In the genomic region with DNA sequence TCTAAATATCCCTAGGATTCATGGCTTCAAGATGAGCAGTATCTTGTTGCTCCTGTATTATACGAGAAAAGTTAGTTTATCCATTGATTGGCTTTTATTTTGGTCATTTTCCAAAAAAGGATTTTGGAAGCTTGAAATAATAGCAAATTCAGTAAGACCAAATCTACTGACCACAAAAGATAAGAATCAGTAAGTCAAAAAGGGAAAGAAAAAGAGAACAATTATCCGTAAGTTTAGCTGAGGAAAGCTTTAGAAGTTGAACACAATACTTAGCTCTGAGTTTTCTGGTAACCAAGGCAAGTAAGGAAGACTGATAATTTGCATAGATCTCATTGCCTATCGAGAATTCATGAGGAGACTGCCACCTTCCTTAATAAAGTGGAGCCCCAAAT, we compare ENCODE assay signal across 21 cellular contexts. TPM values are rescaled to one million over a fixed set of nuclear protein-coding genes. Genes with fewer than 3 reads are reported as not detected.
DNase-seq lines count a peak whose midpoint lies in the region; ATAC-seq and TF ChIP-seq lines count a peak whose summit lies in the region.
"Had no signal": no experiment of that assay in that cellular context is flagged by ENCODE, and none has a peak within 500 bp of the region (broad histone marks: within the 10 kb centered on the region; RNA-seq: fewer than 3 reads in every experiment).

No MANE protein-coding gene starts in this region.

- POLR2A ChIA-PET in CD4-positive, alpha-beta T cell (lab: Charles Lee) = interaction anchor here (1.0 to 3.4 kb wide), 10 partner anchors 8 to 59 kb away, joined by 3 to 41 read pairs (median 6); a partner anchor contains a TSS
- POLR2A ChIA-PET in IMR-90 (lab: Charles Lee; ENCODE audit: unreplicated experiment) = no interaction called here
- POLR2A ChIA-PET in activated CD4-positive, alpha-beta memory T cell treated with anti-CD3 and anti-CD28 coated beads for 36 hours (lab: Charles Lee) = interaction anchor here (1.4 kb wide), 1 partner anchor 9 kb away, joined by 5 read pairs; a partner anchor contains a TSS

- no peak overlapping the region for H2BK15ac ChIP-seq in IMR-90 (ENCODE audit: low read depth, low read length)

- peak overlapping the region; percentile 58 for H3K27ac Mint-ChIP-seq in CD4-positive, alpha-beta T cell
- peak overlapping the region; percentile 70 to 80 for H3K27ac Mint-ChIP-seq in natural killer cell treated with Interleukin-12 subunit alpha and Interleukin-12 subunit beta and Interleukin-15 and Interleukin-18, amount 100 ng/mL, for 72 hours
- no peak overlapping the region for H3K27ac Mint-ChIP-seq in activated T-helper 1 cell treated with anti-CD3 and anti-CD28 coated beads, Interleukin-12 subunit alpha, Interleukin-12 subunit beta, Interleukin-2, Interleukin-4 antibody, amounts not matched to agents 30 ng/mL and 10 ng/mL and 1 ng/mL, durations not matched to agents 14 hours and 24 hours and 36 hours
- H3K27ac Mint-ChIP-seq in activated CD4-positive, alpha-beta memory T cell treated with anti-CD3 and anti-CD28 coated beads for 36 hours = no peak overlapping the region
- H3K27ac Mint-ChIP-seq: dendritic cell treated with granulocyte-macrophage colony-stimulating factor and Interleukin-4, amounts not matched to agents 40 ng/mL and 50 ng/mL, for 4 days had no signal

- H3K9me3 Mint-ChIP-seq in CD4-positive, alpha-beta T cell = no peaks in the 10 kb centered on the region
- H3K9me3 Mint-ChIP-seq in natural killer cell treated with Interleukin-12 subunit alpha and Interleukin-12 subunit beta and Interleukin-15 and Interleukin-18, amount 100 ng/mL, for 72 hours = no peaks in the 10 kb centered on the region
- H3K9me3 Mint-ChIP-seq in activated T-helper 1 cell treated with anti-CD3 and anti-CD28 coated beads, Interleukin-12 subunit alpha, Interleukin-12 subunit beta, Interleukin-2, Interleukin-4 antibody, amounts not matched to agents 30 ng/mL and 10 ng/mL and 1 ng/mL, durations not matched to agents 14 hours and 24 hours and 36 hours = no peaks in the 10 kb centered on the region
- no peaks in the 10 kb centered on the region for H3K9me3 Mint-ChIP-seq in activated CD4-positive, alpha-beta memory T cell treated with anti-CD3 and anti-CD28 coated beads for 36 hours
- H3K9me3 Mint-ChIP-seq: dendritic cell treated with granulocyte-macrophage colony-stimulating factor and Interleukin-4, amounts not matched to agents 40 ng/mL and 50 ng/mL, for 4 days had no signal

- intact Hi-C loops in CD4-positive, alpha-beta T cell (cut with DNase I, micrococcal nuclease) = no loop called here
- intact Hi-C loops in IMR-90 (cut with micrococcal nuclease) (no loop called here), upper lobe of right lung (cut with DNase I) (no loop called here)
- intact Hi-C loops in activated T-helper 1 cell treated with anti-CD3 and anti-CD28 coated beads, Interleukin-12 subunit alpha, Interleukin-12 subunit beta, Interleukin-2, Interleukin-4 antibody, amounts not matched to agents 30 ng/mL and 10 ng/mL and 1 ng/mL, durations not matched to agents 14 hours and 24 hours and 36 hours (cut with micrococcal nuclease) = no loop called here
- intact Hi-C loops in activated CD4-positive, alpha-beta memory T cell treated with anti-CD3 and anti-CD28 coated beads for 36 hours (cut with micrococcal nuclease) = loop anchor here (10.0 kb wide), 1 partner anchor 859 kb away; a partner anchor contains a TSS

- H3K4me1 ChIP-seq in IMR-90 (ENCODE audit: control insufficient read depth, insufficient read depth, low read length) (peaks cover 16% of the 10 kb centered on the region), upper lobe of right lung (peaks cover 60% of the 10 kb centered on the region)

- H3K9me3 ChIP-seq in CD4-positive, alpha-beta T cell (ENCODE audit: control insufficient read depth, low read length) = no peaks in the 10 kb centered on the region
- H3K9me3 ChIP-seq in IMR-90 (ENCODE audit: control insufficient read depth, insufficient read depth, low read length) (no peaks in the 10 kb centered on the region), upper lobe of right lung (no peaks in the 10 kb centered on the region)
- H3K9me3 ChIP-seq: adrenal gland, heart right ventricle, left ventricle myocardium inferior, spleen, thoracic aorta had no signal

- H4K91ac ChIP-seq in IMR-90 (ENCODE audit: insufficient read depth, low read depth, low read length) = no peak overlapping the region

- no peaks in the 10 kb centered on the region for H3K27me3 ChIP-seq in CD4-positive, alpha-beta T cell (ENCODE audit: control insufficient read depth, insufficient read depth, low read length)
- H3K27me3 ChIP-seq in IMR-90 (ENCODE audit: control insufficient read depth, insufficient read depth, low read length) (no peaks in the 10 kb centered on the region), upper lobe of right lung (no peaks in the 10 kb centered on the region)
- H3K27me3 ChIP-seq: adrenal gland, heart right ventricle, spleen had no signal

- H2AK5ac ChIP-seq in IMR-90 (ENCODE audit: low read depth, low read length) = no peak overlapping the region

- H4K20me1 ChIP-seq in IMR-90 (ENCODE audit: insufficient read depth, low read length) = peaks cover 84% of the 10 kb centered on the region

- H4K8ac ChIP-seq in IMR-90 (ENCODE audit: low read depth in 2 of 2, low read length in 2 of 2) = no peak overlapping the region

- CTCF ChIA-PET in CD4-positive, alpha-beta T cell (lab: Charles Lee) = interaction anchor here (0.5 to 1.2 kb wide), 6 partner anchors 10 to 113 kb away, joined by 3 to 4 read pairs (median 3); no protein-coding TSS in a partner anchor
- CTCF ChIA-PET in IMR-90 (lab: Yijun Ruan, JAX) = interaction anchor here (0.9 kb wide), 1 partner anchor 28 kb away, joined by 4 read pairs; no protein-coding TSS in a partner anchor
- CTCF ChIA-PET in activated CD4-positive, alpha-beta memory T cell treated with anti-CD3 and anti-CD28 coated beads for 36 hours (lab: Charles Lee) = interaction anchor here (1.1 to 2.9 kb wide), 4 partner anchors 10 to 116 kb away, joined by 3 to 12 read pairs (median 7); a partner anchor contains a TSS

- ATAC-seq in CD4-positive, alpha-beta T cell (ENCODE audit: poor library complexity) = no peak
- ATAC-seq in IMR-90 (ENCODE audit: low read depth) (no peak), upper lobe of right lung (no peak)
- ATAC-seq in natural killer cell treated with Interleukin-12 subunit alpha and Interleukin-12 subunit beta and Interleukin-15 and Interleukin-18, amount 100 ng/mL, for 72 hours = no peak
- ATAC-seq: heart right ventricle had no signal

- DNase-seq in CD4-positive, alpha-beta T cell = no peak
- DNase-seq in IMR-90 (no peak), caudate nucleus (lab: John Stamatoyannopoulos, UW) (no peak), NCI-H774 (lab: John Stamatoyannopoulos, UW) (no peak), upper lobe of right lung (no peak)
- DNase-seq in natural killer cell treated with Interleukin-12 subunit alpha and Interleukin-12 subunit beta and Interleukin-15 and Interleukin-18, amount 100 ng/mL, for 72 hours (ENCODE audit: low spot score) = no peak
- DNase-seq in activated T-helper 1 cell treated with anti-CD3 and anti-CD28 coated beads, Interleukin-12 subunit alpha, Interleukin-12 subunit beta, Interleukin-2, Interleukin-4 antibody, amounts not matched to agents 30 ng/mL and 10 ng/mL and 1 ng/mL, durations not matched to agents 14 hours and 24 hours and 36 hours (ENCODE audit: low spot score) = no peak
- DNase-seq in activated CD4-positive, alpha-beta memory T cell treated with anti-CD3 and anti-CD28 coated beads for 36 hours = no peak
- DNase-seq: adrenal gland; DMS79 treated with DMSO at 0.1 percent for 48 hours; heart right ventricle; left ventricle myocardium inferior; NCI-H1694 treated with DMSO at 0.1 percent for 48 hours; NCI-H2171 treated with DMSO at 0.1 percent for 48 hours; NCI-H526 treated with DMSO at 0.1 percent for 48 hours; spleen; stimulated activated CD4-positive, alpha-beta T cell treated with anti-CD3 and anti-CD28 coated beads, Interleukin-4, amount 100 ng/mL, for 1 hour; stimulated activated naive CD4-positive, alpha-beta T cell treated with Interleukin-2 at 50 U/mL for 16 hours had no signal

- H3K36me3 ChIP-seq in IMR-90 (ENCODE audit: control insufficient read depth, insufficient read depth, low read length) = peaks cover 4% of the 10 kb centered on the region
- H3K36me3 ChIP-seq in upper lobe of right lung = no peaks in the 10 kb centered on the region
- H3K36me3 ChIP-seq: adrenal gland, heart right ventricle, left ventricle myocardium inferior, spleen, thoracic aorta had no signal

- peaks cover 79% of the 10 kb centered on the region for H3K4me1 Mint-ChIP-seq in CD4-positive, alpha-beta T cell (ENCODE audit: low read depth)
- peaks cover 74 to 75% of the 10 kb centered on the region in 2 donors for H3K4me1 Mint-ChIP-seq in natural killer cell treated with Interleukin-12 subunit alpha and Interleukin-12 subunit beta and Interleukin-15 and Interleukin-18, amount 100 ng/mL, for 72 hours (ENCODE audit: low read depth in 2 of 2)
- H3K4me1 Mint-ChIP-seq in activated T-helper 1 cell treated with anti-CD3 and anti-CD28 coated beads, Interleukin-12 subunit alpha, Interleukin-12 subunit beta, Interleukin-2, Interleukin-4 antibody, amounts not matched to agents 30 ng/mL and 10 ng/mL and 1 ng/mL, durations not matched to agents 14 hours and 24 hours and 36 hours (ENCODE audit: low read depth) = peaks cover 78% of the 10 kb centered on the region
- H3K4me1 Mint-ChIP-seq in activated CD4-positive, alpha-beta memory T cell treated with anti-CD3 and anti-CD28 coated beads for 36 hours (ENCODE audit: low read depth) = peaks cover 74% of the 10 kb centered on the region

- no peak for TF ChIP-seq CTCF in CD4-positive, alpha-beta T cell (IDR thresholded peaks at IDR 0.05)
- no peak for TF ChIP-seq CTCF in IMR-90 (conservative IDR thresholded peaks at IDR 0.05; ENCODE audit: low read depth, low read length)
- TF ChIP-seq CTCF in upper lobe of right lung (IDR thresholded peaks at IDR 0.05) = no peak

- no peak overlapping the region for H3K4ac ChIP-seq in IMR-90 (ENCODE audit: low read depth, low read length)

- H3K9ac ChIP-seq in IMR-90 (ENCODE audit: low read depth, low read length) = no peak overlapping the region

- dilution Hi-C loops in IMR-90 (cut with HindIII; ENCODE audit: low sequenced_read_pairs, unreplicated experiment) = no loop called here

- H2BK20ac ChIP-seq in IMR-90 (ENCODE audit: low read depth, low read length) = no peak overlapping the region

- H3K36me3 Mint-ChIP-seq in CD4-positive, alpha-beta T cell (ENCODE audit: low read depth) = peaks cover 3% of the 10 kb centered on the region
- peaks cover 17% of the 10 kb centered on the region for H3K36me3 Mint-ChIP-seq in natural killer cell treated with Interleukin-12 subunit alpha and Interleukin-12 subunit beta and Interleukin-15 and Interleukin-18, amount 100 ng/mL, for 72 hours
- peaks cover 19% of the 10 kb centered on the region for H3K36me3 Mint-ChIP-seq in activated T-helper 1 cell treated with anti-CD3 and anti-CD28 coated beads, Interleukin-12 subunit alpha, Interleukin-12 subunit beta, Interleukin-2, Interleukin-4 antibody, amounts not matched to agents 30 ng/mL and 10 ng/mL and 1 ng/mL, durations not matched to agents 14 hours and 24 hours and 36 hours (ENCODE audit: low read depth)
- no peaks in the 10 kb centered on the region for H3K36me3 Mint-ChIP-seq in activated CD4-positive, alpha-beta memory T cell treated with anti-CD3 and anti-CD28 coated beads for 36 hours

- H3K27ac ChIP-seq in CD4-positive, alpha-beta T cell (ENCODE audit: low read depth, low read length) = no peak overlapping the region
- H3K27ac ChIP-seq in IMR-90 (ENCODE audit: insufficient read depth, low read length) (no peak overlapping the region), caudate nucleus (ENCODE audit: low read depth, low read length) (peak overlapping the region; percentile 2), upper lobe of right lung (no peak overlapping the region)
- H3K27ac ChIP-seq: adrenal gland, thoracic aorta had no signal

- H3K4me2 ChIP-seq in IMR-90 (ENCODE audit: low read depth, low read length) = peak overlapping the region; percentile 50; the same call in 1 of the 2 replicates

- H3K27me3 Mint-ChIP-seq in CD4-positive, alpha-beta T cell = no peaks in the 10 kb centered on the region
- H3K27me3 Mint-ChIP-seq in natural killer cell treated with Interleukin-12 subunit alpha and Interleukin-12 subunit beta and Interleukin-15 and Interleukin-18, amount 100 ng/mL, for 72 hours = no peaks in the 10 kb centered on the region
- no peaks in the 10 kb centered on the region for H3K27me3 Mint-ChIP-seq in activated T-helper 1 cell treated with anti-CD3 and anti-CD28 coated beads, Interleukin-12 subunit alpha, Interleukin-12 subunit beta, Interleukin-2, Interleukin-4 antibody, amounts not matched to agents 30 ng/mL and 10 ng/mL and 1 ng/mL, durations not matched to agents 14 hours and 24 hours and 36 hours (ENCODE audit: insufficient read depth)
- no peaks in the 10 kb centered on the region for H3K27me3 Mint-ChIP-seq in activated CD4-positive, alpha-beta memory T cell treated with anti-CD3 and anti-CD28 coated beads for 36 hours
- H3K27me3 Mint-ChIP-seq: dendritic cell treated with granulocyte-macrophage colony-stimulating factor and Interleukin-4, amounts not matched to agents 40 ng/mL and 50 ng/mL, for 4 days had no signal

- no peak for TF ChIP-seq POLR2A in IMR-90 (IDR thresholded peaks at IDR 0.05; ENCODE audit: low read depth, low read length)

- in situ Hi-C loops in IMR-90 (cut with MboI; ENCODE audit: low sequenced_read_pairs) = no loop called here

- H3K4me3 ChIP-seq in IMR-90 (ENCODE audit: insufficient read depth, low read depth, low read length) (no peak overlapping the region), upper lobe of right lung (no peak overlapping the region)
- H3K4me3 ChIP-seq: adrenal gland, GM12878, heart right ventricle, left ventricle myocardium inferior, thoracic aorta had no signal

- BruUV-seq in IMR-90 (replicated peaks; lab: Mats Ljungman, UMichigan) = no TSS peak

- no peak overlapping the region for H2AK9ac ChIP-seq in IMR-90 (replicated peaks; ENCODE audit: low read depth, low read length, poor library complexity)

- H4K5ac ChIP-seq in IMR-90 (ENCODE audit: low read depth, low read length) = no peak overlapping the region

- H3K14ac ChIP-seq in IMR-90 (replicated peaks; ENCODE audit: low read depth, low read length) = no peak overlapping the region

- no peak overlapping the region for H2BK120ac ChIP-seq in IMR-90 (ENCODE audit: low read depth, low read length)

- no peak for TF ChIP-seq RAD21 in IMR-90 (IDR thresholded peaks at IDR 0.05; ENCODE audit: low read length)

- peak overlapping the region; percentile 39 for H3K4me3 Mint-ChIP-seq in CD4-positive, alpha-beta T cell
- peak overlapping the region; percentile 87 for H3K4me3 Mint-ChIP-seq in natural killer cell treated with Interleukin-12 subunit alpha and Interleukin-12 subunit beta and Interleukin-15 and Interleukin-18, amount 100 ng/mL, for 72 hours
- H3K4me3 Mint-ChIP-seq in activated T-helper 1 cell treated with anti-CD3 and anti-CD28 coated beads, Interleukin-12 subunit alpha, Interleukin-12 subunit beta, Interleukin-2, Interleukin-4 antibody, amounts not matched to agents 30 ng/mL and 10 ng/mL and 1 ng/mL, durations not matched to agents 14 hours and 24 hours and 36 hours = no peak overlapping the region
- H3K4me3 Mint-ChIP-seq in activated CD4-positive, alpha-beta memory T cell treated with anti-CD3 and anti-CD28 coated beads for 36 hours = no peak overlapping the region
- H3K4me3 Mint-ChIP-seq: dendritic cell treated with granulocyte-macrophage colony-stimulating factor and Interleukin-4, amounts not matched to agents 40 ng/mL and 50 ng/mL, for 4 days had no signal

- H3K18ac ChIP-seq in IMR-90 (ENCODE audit: low read depth, low read length) = no peak overlapping the region

- 0 out of 2 replicates have a peak overlapping the region, but pooled peaks have one; percentile 17 for H3K23ac ChIP-seq in IMR-90 (ENCODE audit: low read depth, low read length)

- peaks cover 23 to 66% of the 10 kb centered on the region in 2 experiments for H3K79me1 ChIP-seq in IMR-90 (ENCODE audit: low read depth in 1 of 2, low read length in 2 of 2)

- no peak overlapping the region for H3K56ac ChIP-seq in IMR-90 (ENCODE audit: extremely low read depth, insufficient read depth, low read length)

- no peak overlapping the region for H2BK5ac ChIP-seq in IMR-90 (ENCODE audit: low read depth, low read length, poor library complexity, severe bottlenecking)

- H3K9me1 ChIP-seq in IMR-90 (ENCODE audit: insufficient read depth, low read length) = peaks cover 10% of the 10 kb centered on the region

- whole genome bisulfite sequencing in IMR-90 (ENCODE audit: extremely low coverage in 2 of 2, insufficient read length in 1 of 2), 2 experiments = 100% methylated on average over 1 of the region's 3 CpGs; no CpG with 5 or more reads in 1 of the 2 experiments

- H2AFZ ChIP-seq in IMR-90 (replicated peaks; ENCODE audit: low read length, poor library complexity) = no peak overlapping the region

RNA-seq across cellular contexts. Expression of a gene that starts 9.1 kb away (rescaled TPM):
- total RNA-seq in CD4-positive, alpha-beta T cell = 10 to 100 TPM; 12.9 to 14.6 TPM
- total RNA-seq in IMR-90 (2012; rRNA removed) (57.8 and 75.3 TPM in 2 replicates), upper lobe of right lung (72.0 TPM)
- 10.2 and 15.1 TPM in 2 replicates for polyA plus RNA-seq in IMR-90 (2012; rRNA removed)
- 7.8 and 11.8 TPM in 2 replicates for polyA plus RNA-seq in IMR-90 (2012; cell fraction: cytosol; rRNA removed)
- polyA plus RNA-seq in IMR-90 (2012; cell fraction: nucleus; rRNA removed; ENCODE audit: low replicate concordance) = 1.8 and 11.2 TPM in 2 replicates
- 100 to 1,000 TPM in 1 of 2 donors, 10 to 100 TPM in 1; 62.7 to 105 TPM for total RNA-seq in natural killer cell treated with Interleukin-12 subunit alpha and Interleukin-12 subunit beta and Interleukin-15 and Interleukin-18, amount 100 ng/mL, for 72 hours
- total RNA-seq in activated T-helper 1 cell treated with anti-CD3 and anti-CD28 coated beads, Interleukin-12 subunit alpha, Interleukin-12 subunit beta, Interleukin-2, Interleukin-4 antibody, amounts not matched to agents 30 ng/mL and 10 ng/mL and 1 ng/mL, durations not matched to agents 14 hours and 24 hours and 36 hours = 38.5 and 42.6 TPM in 2 replicates
- 10 to 100 TPM; 25.4 to 26.3 TPM for total RNA-seq in activated CD4-positive, alpha-beta memory T cell treated with anti-CD3 and anti-CD28 coated beads for 36 hours

Comparison
In these comparisons a context has a peak if more than half of its experiments do, and no peak if none do; other contexts are left out.
1. H3K27ac Mint-ChIP-seq: peak in CD4-positive, alpha-beta T cell (single experiment) and natural killer cell treated with Interleukin-12 subunit alpha and Interleukin-12 subunit beta and Interleukin-15 and Interleukin-18, amount 100 ng/mL, for 72 hours (2 of 2); none in activated T-helper 1 cell treated with anti-CD3 and anti-CD28 coated beads, Interleukin-12 subunit alpha, Interleukin-12 subunit beta, Interleukin-2, Interleukin-4 antibody, amounts not matched to agents 30 ng/mL and 10 ng/mL and 1 ng/mL, durations not matched to agents 14 hours and 24 hours and 36 hours (single experiment) and activated CD4-positive, alpha-beta memory T cell treated with anti-CD3 and anti-CD28 coated beads for 36 hours (single experiment).
2. H3K4me3 Mint-ChIP-seq: peak in CD4-positive, alpha-beta T cell (single experiment) and natural killer cell treated with Interleukin-12 subunit alpha and Interleukin-12 subunit beta and Interleukin-15 and Interleukin-18, amount 100 ng/mL, for 72 hours (single experiment); none in activated T-helper 1 cell treated with anti-CD3 and anti-CD28 coated beads, Interleukin-12 subunit alpha, Interleukin-12 subunit beta, Interleukin-2, Interleukin-4 antibody, amounts not matched to agents 30 ng/mL and 10 ng/mL and 1 ng/mL, durations not matched to agents 14 hours and 24 hours and 36 hours (single experiment) and activated CD4-positive, alpha-beta memory T cell treated with anti-CD3 and anti-CD28 coated beads for 36 hours (single experiment).